Comparison of ENCODE assay signal across 8 cellular contexts in the genomic region with DNA sequence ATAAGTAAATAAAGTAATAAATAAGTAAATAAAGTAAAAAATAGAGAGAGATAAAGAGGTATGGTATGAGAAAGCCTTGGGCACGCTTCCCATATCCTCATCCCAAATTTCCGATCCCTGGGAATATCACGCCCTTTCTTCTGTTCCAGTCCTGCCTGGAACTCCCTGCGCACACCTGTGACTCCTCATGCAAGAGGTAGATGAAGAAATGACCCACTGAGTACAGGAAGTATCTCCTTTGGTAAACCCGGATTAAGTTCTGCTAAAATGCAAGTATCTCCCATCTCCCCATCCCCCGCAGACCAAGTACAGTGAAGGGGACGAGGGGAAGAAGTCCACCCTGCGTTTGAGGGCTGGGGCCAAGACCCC. TPM values are rescaled to one million over a fixed set of nuclear protein-coding genes. Genes with fewer than 3 reads are reported as not detected.
A peak's percentile ranks its signal among the peaks of the same experiment; 100 is the strongest.
DNase-seq lines count a peak whose midpoint lies in the region; ATAC-seq and TF ChIP-seq lines count a peak whose summit lies in the region.

No MANE protein-coding gene starts in this region.

- H3K36me3 ChIP-seq in SK-N-SH (replicated peaks in 1 of 2; ENCODE audit: control insufficient read depth in 1 of 2, insufficient read depth in 2 of 2, low read length in 1 of 2) (peaks cover 0 to 12% of the 10 kb centered on the region in 2 experiments), subcutaneous abdominal adipose tissue (ENCODE audit: control insufficient read depth in 5 of 5, insufficient read depth in 5 of 5, low read length in 5 of 5) (peaks cover 0 to 7% (median 0%) of the 10 kb centered on the region in 5 donors)

- peak overlapping the region; percentile 91 to 98 for H3K4me3 ChIP-seq in SK-N-SH (ENCODE audit: low read depth in 2 of 2, low read length in 1 of 2)
- H3K4me3 ChIP-seq in iPS-11a (ENCODE audit: low read depth, low read length): peak overlapping the region; percentile 82
- H3K4me3 ChIP-seq in subcutaneous abdominal adipose tissue (ENCODE audit: low read depth in 1 of 5, low read length in 5 of 5): peak overlapping the region; percentile 91 to 96 (median 94)

- H3K27ac ChIP-seq in SK-N-SH (ENCODE audit: low read depth in 2 of 2, low read length in 1 of 2): peak overlapping the region in 1 of 2 experiments; percentile 92; a peak in 1 of 4 replicates
- H3K27ac ChIP-seq in VCaP: peak overlapping the region; percentile 92
- H3K27ac ChIP-seq in subcutaneous abdominal adipose tissue (ENCODE audit: low read depth, low read length): peak overlapping the region; percentile 89

- 5% methylated on average over 8 of the region's 8 CpGs for WGBS in SK-N-SH (ENCODE audit: low lambda C conversion rate)

- H3K9me2 ChIP-seq in SK-N-SH: no peaks in the 10 kb centered on the region

- peak overlapping the region; percentile 99 for H2AFZ ChIP-seq in SK-N-SH (ENCODE audit: low read depth)

- POLR2A ChIA-PET in SK-N-SH (lab: Yijun Ruan, JAX): interaction anchor here (0.7 to 1.6 kb wide), 4 partner anchors 127 to 278 kb away, joined by 3 to 7 read pairs (median 4); partner anchors contain the start of genes ZNF433, ZNF443 and ZNF563

- peaks cover 14% of the 10 kb centered on the region for H3F3A ChIP-seq in SK-N-SH (replicated peaks; ENCODE audit: insufficient read depth)

- CTCF ChIA-PET in SK-N-SH (lab: Yijun Ruan, JAX): interaction anchor here (0.6 to 2.6 kb wide), 3 partner anchors 10 to 22 kb away, joined by 3 to 11 read pairs (median 4); partner anchors contain the start of gene ZNF20

- intact Hi-C loops in head of caudate nucleus (cut with DNase I): no loop called here

- peaks cover 44% of the 10 kb centered on the region for H3K79me2 ChIP-seq in SK-N-SH (ENCODE audit: insufficient read depth)

- H3K27me3 ChIP-seq in SK-N-SH (ENCODE audit: insufficient read depth) (no peaks in the 10 kb centered on the region), subcutaneous abdominal adipose tissue (ENCODE audit: control insufficient read depth in 5 of 5, insufficient read depth in 4 of 5, low read length in 5 of 5) (no peaks in the 10 kb centered on the region)

- no peaks in the 10 kb centered on the region for H3K9me3 ChIP-seq in SK-N-SH
- no peaks in the 10 kb centered on the region for H3K9me3 ChIP-seq in subcutaneous abdominal adipose tissue (ENCODE audit: control insufficient read depth in 5 of 5, low read length in 5 of 5)

- H3K4me2 ChIP-seq in SK-N-SH: peak overlapping the region; percentile 87

- DNase-seq in SK-N-SH (no peak), head of caudate nucleus (no peak), OCI-M1 (lab: John Stamatoyannopoulos, UW) (no peak)

- TF ChIP-seq EP300 in SK-N-SH (IDR thresholded peaks at IDR 0.05; ENCODE audit: borderline replicate concordance in 1 of 2, low read depth in 1 of 2, low read length in 1 of 2): no peak

- H3K9ac ChIP-seq in SK-N-SH (peak overlapping the region; percentile 96; the same call in 1 of the 2 replicates), subcutaneous abdominal adipose tissue (ENCODE audit: low read length in 5 of 5) (peak overlapping the region in 3 of 5 donors; percentile 30 to 95 (median 32))

- TF ChIP-seq CTCF in SK-N-SH (IDR thresholded peaks at IDR 0.05): no peak
- TF ChIP-seq CTCF in VCaP (conservative IDR thresholded peaks at IDR 0.05): no peak

- peaks cover 7 to 11% of the 10 kb centered on the region in 2 experiments; a peak in 2 of 4 replicates for H3K4me1 ChIP-seq in SK-N-SH (ENCODE audit: control insufficient read depth in 1 of 2, insufficient read depth in 2 of 2, low read depth in 1 of 2, low read length in 1 of 2)
- H3K4me1 ChIP-seq in subcutaneous abdominal adipose tissue (ENCODE audit: control insufficient read depth in 5 of 5, insufficient read depth in 5 of 5, low read length in 5 of 5): peaks cover 11 to 33% (median 24%) of the 10 kb centered on the region in 5 donors

- 0 out of 2 replicates have a peak, but pooled peaks cover 3% of the 10 kb centered on the region for H4K20me1 ChIP-seq in SK-N-SH (ENCODE audit: insufficient read depth)

- ATAC-seq in SK-N-SH treated with all-trans-retinoic acid at 6 μM for 48 hours (no peak), GM19463 (IDR thresholded peaks at IDR 0.05; ENCODE audit: unreplicated experiment) (no peak)

- no peak for TF ChIP-seq RAD21 in SK-N-SH (IDR thresholded peaks at IDR 0.05; ENCODE audit: low read length)

TF ChIP-seq in SK-N-SH, 30 proteins besides CTCF, POLR2A, EP300 and RAD21 (continues in another document):
- TF ChIP-seq NFIC (IDR thresholded peaks at IDR 0.05; ENCODE audit: borderline replicate concordance) (no peak), SMC3 (IDR thresholded peaks at IDR 0.05; ENCODE audit: low read depth, low read length) (no peak), FOXJ3 (CRISPR knock-in tag; IDR thresholded peaks at IDR 0.05) (no peak), NRF1 (IDR thresholded peaks at IDR 0.05; ENCODE audit: low read depth, low read length) (no peak), JUND (IDR thresholded peaks at IDR 0.05) (no peak), RFX5 (IDR thresholded peaks at IDR 0.05; ENCODE audit: low read length) (no peak), FOSL2 (IDR thresholded peaks at IDR 0.05; ENCODE audit: borderline replicate concordance, low read depth) (no peak), RXRA (IDR thresholded peaks at IDR 0.05; ENCODE audit: borderline replicate concordance, low read depth) (no peak), USF1 (IDR thresholded peaks at IDR 0.05; ENCODE audit: borderline replicate concordance, low read depth) (no peak), EZH2phosphoT487 (IDR thresholded peaks at IDR 0.05; ENCODE audit: borderline replicate concordance, low read depth) (no peak), USF2 (IDR thresholded peaks at IDR 0.05; ENCODE audit: borderline replicate concordance, low read depth, low read length) (no peak)

TF ChIP-seq in SK-N-SH treated with all-trans-retinoic acid at 6 μM for 48 hours, 23 proteins besides CTCF, POLR2A, EP300 and RAD21 (continues in another document):
- no peak for TF ChIP-seq TCF4 (CRISPR knock-in tag; IDR thresholded peaks at IDR 0.05; ENCODE audit: borderline replicate concordance)
- TF ChIP-seq TSHZ2 (CRISPR knock-in tag; IDR thresholded peaks at IDR 0.05): no peak
- no peak for TF ChIP-seq PPARA (CRISPR knock-in tag; IDR thresholded peaks at IDR 0.05; ENCODE audit: borderline replicate concordance)
- TF ChIP-seq ESRRG (CRISPR knock-in tag; IDR thresholded peaks at IDR 0.05): no peak
- TF ChIP-seq ZNF8 (CRISPR knock-in tag; IDR thresholded peaks at IDR 0.05): no peak
- TF ChIP-seq ARNTL (CRISPR knock-in tag; IDR thresholded peaks at IDR 0.05; ENCODE audit: borderline replicate concordance, low read depth): no peak
- TF ChIP-seq POU6F1 (CRISPR knock-in tag; IDR thresholded peaks at IDR 0.05; ENCODE audit: borderline replicate concordance, low read depth): no peak
- no peak for TF ChIP-seq ISL1 (CRISPR knock-in tag; IDR thresholded peaks at IDR 0.05)
- TF ChIP-seq CSDC2 (CRISPR knock-in tag; IDR thresholded peaks at IDR 0.05): no peak
- no peak for TF ChIP-seq ZFP30 (CRISPR knock-in tag; IDR thresholded peaks at IDR 0.05)

RNA-seq across cellular contexts. Expression of gene ZNF136, which starts 0.4 kb away (rescaled TPM):
- polyA plus RNA-seq in SK-N-SH (2012; rRNA removed): 1.7 and 2.2 TPM in 2 replicates
- polyA plus RNA-seq in SK-N-SH (2012; cell fraction: cytosol; rRNA removed): 2.3 and 2.8 TPM in 2 replicates
- polyA plus RNA-seq in SK-N-SH (2012; cell fraction: nucleus; rRNA removed): 1.5 and 2.9 TPM in 2 replicates

RNA-seq across cellular contexts. Expression of gene ZNF625, which starts 6.0 kb away (rescaled TPM):
- 1.9 and 2.3 TPM in 2 replicates for polyA plus RNA-seq in SK-N-SH (2012; rRNA removed)
- polyA plus RNA-seq in SK-N-SH (2012; cell fraction: cytosol; rRNA removed): 1.5 and 1.7 TPM in 2 replicates
- 3.3 and 3.7 TPM in 2 replicates for polyA plus RNA-seq in SK-N-SH (2012; cell fraction: nucleus; rRNA removed)

RNA-seq across cellular contexts. Expression of gene ZNF20, which starts 22.3 kb away (rescaled TPM):
- 1.8 and 1.9 TPM in 2 replicates for polyA plus RNA-seq in SK-N-SH (2012; rRNA removed)
- 1.9 and 2.6 TPM in 2 replicates for polyA plus RNA-seq in SK-N-SH (2012; cell fraction: cytosol; rRNA removed)
- 2.3 and 3.4 TPM in 2 replicates for polyA plus RNA-seq in SK-N-SH (2012; cell fraction: nucleus; rRNA removed)
